18 cellular contexts compared by ENCODE assay signal in genomic region chr3:153350420-153350819, GRCh38.
DNase-seq lines count a peak whose midpoint lies in the region; ATAC-seq and TF ChIP-seq lines count a peak whose summit lies in the region.
"Had no signal": no experiment of that assay in that cellular context is flagged by ENCODE, and none has a peak within 500 bp of the region (broad histone marks: within the 10 kb centered on the region; RNA-seq: fewer than 3 reads in every experiment).

No MANE protein-coding gene starts in this region.

- H3K27me3 ChIP-seq in AG04450 (ENCODE audit: control insufficient read depth, insufficient read depth, low read length) = no peaks in the 10 kb centered on the region
- H3K27me3 ChIP-seq: BLaER1, uterus had no signal

- no peak for ATAC-seq in GM19395 (IDR thresholded peaks at IDR 0.05; ENCODE audit: unreplicated experiment)
- ATAC-seq in HG03108 (IDR thresholded peaks at IDR 0.05; ENCODE audit: unreplicated experiment) = no peak
- ATAC-seq: body of pancreas; naive thymus-derived CD8-positive, alpha-beta T cell had no signal

- POLR2A ChIA-PET in AG04450 (lab: Yijun Ruan, JAX) = interaction anchor here (0.8 kb wide), 1 partner anchor 55 kb away, joined by 3 read pairs; no protein-coding TSS in a partner anchor

- H3K4me3 ChIP-seq in AG04450 (ENCODE audit: low read depth, low read length) (no peak overlapping the region), HFF-Myc (replicated peaks; ENCODE audit: low read depth, low read length) (no peak overlapping the region)
- H3K4me3 ChIP-seq: BLaER1, body of pancreas, uterus had no signal

- intact Hi-C loops in activated T-helper 1 cell treated with anti-CD3 and anti-CD28 coated beads, Interleukin-12 subunit alpha, Interleukin-12 subunit beta, Interleukin-2, Interleukin-4 antibody, amounts not matched to agents 30 ng/mL and 10 ng/mL and 1 ng/mL, durations not matched to agents 14 hours and 24 hours and 36 hours (cut with micrococcal nuclease) = no loop called here

- DNase-seq in AG04450 (ENCODE audit: low read depth, low spot score) = peak; percentile 63
- peak; percentile 25 for DNase-seq in HFF-Myc (ENCODE audit: extremely low read depth, low read depth)
- peak; percentile 92 for DNase-seq in amniotic epithelial cell (ENCODE audit: low read depth)
- DNase-seq in iris pigment epithelial cell (ENCODE audit: low read depth) = peak; percentile 90
- DNase-seq in activated T-helper 1 cell treated with anti-CD3 and anti-CD28 coated beads, Interleukin-12 subunit alpha, Interleukin-12 subunit beta, Interleukin-2, Interleukin-4 antibody, amounts not matched to agents 30 ng/mL and 10 ng/mL and 1 ng/mL, durations not matched to agents 14 hours and 24 hours and 36 hours (ENCODE audit: low spot score) = no peak
- DNase-seq in NCI-H774 (lab: John Stamatoyannopoulos, UW) = no peak
- DNase-seq: activated CD8-positive, alpha-beta memory T cell treated with anti-CD3 and anti-CD28 coated beads, Interleukin-2, amount 50 U/mL, for 4 hours; body of pancreas; GF-D8; naive thymus-derived CD8-positive, alpha-beta T cell; NCI-H1092; NCI-H510A treated with DMSO at 0.1 percent for 48 hours; Right ventricle myocardium superior; stimulated activated CD4-positive, alpha-beta T cell treated with anti-CD3 and anti-CD28 coated beads, Interleukin-12 subunit alpha, Interleukin-12 subunit beta, amount 100 ng/mL, for 4 hours; uterus had no signal

- H3K4me1 Mint-ChIP-seq in activated T-helper 1 cell treated with anti-CD3 and anti-CD28 coated beads, Interleukin-12 subunit alpha, Interleukin-12 subunit beta, Interleukin-2, Interleukin-4 antibody, amounts not matched to agents 30 ng/mL and 10 ng/mL and 1 ng/mL, durations not matched to agents 14 hours and 24 hours and 36 hours (ENCODE audit: low read depth) = no peaks in the 10 kb centered on the region

- H3K27me3 Mint-ChIP-seq in activated T-helper 1 cell treated with anti-CD3 and anti-CD28 coated beads, Interleukin-12 subunit alpha, Interleukin-12 subunit beta, Interleukin-2, Interleukin-4 antibody, amounts not matched to agents 30 ng/mL and 10 ng/mL and 1 ng/mL, durations not matched to agents 14 hours and 24 hours and 36 hours (ENCODE audit: insufficient read depth) = peaks cover 2% of the 10 kb centered on the region

- H3K4me3 Mint-ChIP-seq in activated T-helper 1 cell treated with anti-CD3 and anti-CD28 coated beads, Interleukin-12 subunit alpha, Interleukin-12 subunit beta, Interleukin-2, Interleukin-4 antibody, amounts not matched to agents 30 ng/mL and 10 ng/mL and 1 ng/mL, durations not matched to agents 14 hours and 24 hours and 36 hours = no peak overlapping the region
- H3K4me3 Mint-ChIP-seq: naive thymus-derived CD8-positive, alpha-beta T cell had no signal

- H3K9me3 ChIP-seq in AG04450 (ENCODE audit: control insufficient read depth, insufficient read depth, low read length) = no peaks in the 10 kb centered on the region; the same call in 1 of the 2 replicates
- H3K9me3 ChIP-seq: BLaER1, body of pancreas, uterus had no signal

- H3K36me3 Mint-ChIP-seq in activated T-helper 1 cell treated with anti-CD3 and anti-CD28 coated beads, Interleukin-12 subunit alpha, Interleukin-12 subunit beta, Interleukin-2, Interleukin-4 antibody, amounts not matched to agents 30 ng/mL and 10 ng/mL and 1 ng/mL, durations not matched to agents 14 hours and 24 hours and 36 hours (ENCODE audit: low read depth) = no peaks in the 10 kb centered on the region

- no peak overlapping the region for H3K27ac Mint-ChIP-seq in activated T-helper 1 cell treated with anti-CD3 and anti-CD28 coated beads, Interleukin-12 subunit alpha, Interleukin-12 subunit beta, Interleukin-2, Interleukin-4 antibody, amounts not matched to agents 30 ng/mL and 10 ng/mL and 1 ng/mL, durations not matched to agents 14 hours and 24 hours and 36 hours
- H3K27ac Mint-ChIP-seq: naive thymus-derived CD8-positive, alpha-beta T cell had no signal

- no peak for TF ChIP-seq CTCF in AG04450 (IDR thresholded peaks at IDR 0.05; ENCODE audit: low read depth, low read length)
- no peak for TF ChIP-seq CTCF in HFF-Myc (IDR thresholded peaks at IDR 0.05; ENCODE audit: low read depth, low read length, missing control alignments)

- CTCF ChIA-PET in AG04450 (lab: Charles Lee) = no interaction called here

- H3K27ac ChIP-seq in AG04450 (ENCODE audit: low read depth, low read length) = no peak overlapping the region
- H3K27ac ChIP-seq: BLaER1, body of pancreas, uterus had no signal

- H3K9me3 Mint-ChIP-seq in activated T-helper 1 cell treated with anti-CD3 and anti-CD28 coated beads, Interleukin-12 subunit alpha, Interleukin-12 subunit beta, Interleukin-2, Interleukin-4 antibody, amounts not matched to agents 30 ng/mL and 10 ng/mL and 1 ng/mL, durations not matched to agents 14 hours and 24 hours and 36 hours = no peaks in the 10 kb centered on the region

Comparison
In these comparisons a context has a peak if more than half of its experiments do, and no peak if none do; other contexts are left out.
1. DNase-seq: peak in AG04450 (single experiment), HFF-Myc (single experiment), amniotic epithelial cell (single experiment) and iris pigment epithelial cell (single experiment); none in activated T-helper 1 cell treated with anti-CD3 and anti-CD28 coated beads, Interleukin-12 subunit alpha, Interleukin-12 subunit beta, Interleukin-2, Interleukin-4 antibody, amounts not matched to agents 30 ng/mL and 10 ng/mL and 1 ng/mL, durations not matched to agents 14 hours and 24 hours and 36 hours (single experiment) and NCI-H774 (single experiment).